Comparison of ENCODE assay signal across 12 cellular contexts in genomic region chr9:77848428-77848827, GRCh38.
DNase-seq lines count a peak whose midpoint lies in the region; ATAC-seq and TF ChIP-seq lines count a peak whose summit lies in the region.
"Had no signal": no experiment of that assay in that cellular context is flagged by ENCODE, and none has a peak within 500 bp of the region (broad histone marks: within the 10 kb centered on the region; RNA-seq: fewer than 3 reads in every experiment).

No MANE protein-coding gene starts in this region.

- no peaks in the 10 kb centered on the region for H3K9me3 ChIP-seq in esophagus squamous epithelium
- no peaks in the 10 kb centered on the region for H3K9me3 ChIP-seq in neutrophil
- H3K9me3 ChIP-seq in upper lobe of right lung, result no peaks in the 10 kb centered on the region
- no peaks in the 10 kb centered on the region for H3K9me3 ChIP-seq in right lobe of liver

- H3K9me3 Mint-ChIP-seq in activated naive CD8-positive, alpha-beta T cell (ENCODE audit: low read depth), result no peaks in the 10 kb centered on the region
- H3K9me3 Mint-ChIP-seq in activated naive CD8-positive, alpha-beta T cell treated with anti-CD3 and anti-CD28 coated beads for 36 hours, result no peaks in the 10 kb centered on the region

- DNase-seq in activated naive CD8-positive, alpha-beta T cell treated with anti-CD3 and anti-CD28 coated beads for 36 hours, result no peak
- DNase-seq in esophagus squamous epithelium (lab: John Stamatoyannopoulos, UW) (no peak), upper lobe of right lung (no peak), SW 1271 (lab: John Stamatoyannopoulos, UW) (no peak), right lobe of liver (no peak), left lobe of liver (ENCODE audit: low spot score) (no peak)
- DNase-seq: activated CD4-positive, CD25-positive, alpha-beta regulatory T cell treated with anti-CD3 and anti-CD28 coated beads, Interleukin-2, amount 50 U/mL, for 72 hours; activated gamma-delta T cell treated with Interleukin-2 at 50 U/mL for 16 hours; NCI-H2107 had no signal

- ATAC-seq in upper lobe of right lung (no peak), right lobe of liver (no peak), left lobe of liver (no peak)
- ATAC-seq: Panc1 had no signal

- TF ChIP-seq CTCF in esophagus squamous epithelium (IDR thresholded peaks at IDR 0.05) (no peak), neutrophil (IDR thresholded peaks at IDR 0.05) (no peak), upper lobe of right lung (IDR thresholded peaks at IDR 0.05) (no peak), right lobe of liver (IDR thresholded peaks at IDR 0.05) (no peak)

- no peak for TF ChIP-seq POLR2A in esophagus squamous epithelium (IDR thresholded peaks at IDR 0.05)
- no peak for TF ChIP-seq POLR2A in right lobe of liver (IDR thresholded peaks at IDR 0.05)

- no peaks in the 10 kb centered on the region for H3K27me3 Mint-ChIP-seq in activated naive CD8-positive, alpha-beta T cell
- H3K27me3 Mint-ChIP-seq in activated naive CD8-positive, alpha-beta T cell treated with anti-CD3 and anti-CD28 coated beads for 36 hours, result no peaks in the 10 kb centered on the region

- H3K4me3 Mint-ChIP-seq in activated naive CD8-positive, alpha-beta T cell, result no peak overlapping the region
- H3K4me3 Mint-ChIP-seq in activated naive CD8-positive, alpha-beta T cell treated with anti-CD3 and anti-CD28 coated beads for 36 hours, result no peak overlapping the region

- H3K27me3 ChIP-seq in esophagus squamous epithelium (no peaks in the 10 kb centered on the region), neutrophil (no peaks in the 10 kb centered on the region), upper lobe of right lung (no peaks in the 10 kb centered on the region), right lobe of liver (no peaks in the 10 kb centered on the region)

- H3K27ac Mint-ChIP-seq in activated naive CD8-positive, alpha-beta T cell, result peak overlapping the region; percentile 46
- no peak overlapping the region for H3K27ac Mint-ChIP-seq in activated naive CD8-positive, alpha-beta T cell treated with anti-CD3 and anti-CD28 coated beads for 36 hours

- H3K36me3 ChIP-seq in esophagus squamous epithelium (no peaks in the 10 kb centered on the region), neutrophil (no peaks in the 10 kb centered on the region), upper lobe of right lung (no peaks in the 10 kb centered on the region), right lobe of liver (no peaks in the 10 kb centered on the region)

- peaks cover 32% of the 10 kb centered on the region for H3K4me1 Mint-ChIP-seq in activated naive CD8-positive, alpha-beta T cell (ENCODE audit: low read depth)
- peaks cover 26% of the 10 kb centered on the region for H3K4me1 Mint-ChIP-seq in activated naive CD8-positive, alpha-beta T cell treated with anti-CD3 and anti-CD28 coated beads for 36 hours

- H3K27ac ChIP-seq in esophagus squamous epithelium, result peak overlapping the region; percentile 54 to 88 (median 82)
- peak overlapping the region; percentile 44 for H3K27ac ChIP-seq in neutrophil
- peak overlapping the region; percentile 45 for H3K27ac ChIP-seq in upper lobe of right lung
- H3K27ac ChIP-seq in right lobe of liver, result no peak overlapping the region

- peaks cover 7 to 62% (median 41%) of the 10 kb centered on the region in 3 donors for H3K4me1 ChIP-seq in esophagus squamous epithelium
- H3K4me1 ChIP-seq in neutrophil (ENCODE audit: control insufficient read depth in 1 of 2, insufficient read depth in 1 of 2, low read depth in 1 of 2, low read length in 1 of 2), result peaks cover 81 to 88% of the 10 kb centered on the region in 2 experiments
- H3K4me1 ChIP-seq in upper lobe of right lung, result peaks cover 75% of the 10 kb centered on the region
- peaks cover 0 to 19% (median 7%) of the 10 kb centered on the region in 4 donors for H3K4me1 ChIP-seq in right lobe of liver

- peaks cover 2% of the 10 kb centered on the region for H3K36me3 Mint-ChIP-seq in activated naive CD8-positive, alpha-beta T cell
- H3K36me3 Mint-ChIP-seq in activated naive CD8-positive, alpha-beta T cell treated with anti-CD3 and anti-CD28 coated beads for 36 hours, result peaks cover 3% of the 10 kb centered on the region

- WGBS in esophagus squamous epithelium, 2 donors, result 74 to 83% methylated on average over 1 to 2 of the region's 2 CpGs
- WGBS in right lobe of liver (ENCODE audit: insufficient coverage, low coverage, low lambda C conversion rate, missing lambda C conversion rate), result 92% methylated on average over 2 of the region's 2 CpGs

- intact Hi-C loops in esophagus squamous epithelium (cut with DNase I), result loop anchor here (10.0 kb wide), 1 partner anchor 186 kb away; the partner anchor contains the start of gene GNAQ
- intact Hi-C loops in upper lobe of right lung (cut with DNase I), result no loop called here
- intact Hi-C loops in right lobe of liver (cut with DNase I), result no loop called here

- H3K4me3 ChIP-seq in esophagus squamous epithelium (no peak overlapping the region), neutrophil (ENCODE audit: low read depth in 1 of 2, low read length in 1 of 2) (no peak overlapping the region), upper lobe of right lung (no peak overlapping the region), right lobe of liver (no peak overlapping the region)

Comparison
In these comparisons a context has a peak if more than half of its experiments do, and no peak if none do; other contexts are left out.
1. H3K27ac ChIP-seq: peak in esophagus squamous epithelium (4 of 4), neutrophil (single experiment) and upper lobe of right lung (single experiment); none in right lobe of liver (0 of 3).